ENCODE assay signal across 2 cellular contexts in the genomic region with DNA sequence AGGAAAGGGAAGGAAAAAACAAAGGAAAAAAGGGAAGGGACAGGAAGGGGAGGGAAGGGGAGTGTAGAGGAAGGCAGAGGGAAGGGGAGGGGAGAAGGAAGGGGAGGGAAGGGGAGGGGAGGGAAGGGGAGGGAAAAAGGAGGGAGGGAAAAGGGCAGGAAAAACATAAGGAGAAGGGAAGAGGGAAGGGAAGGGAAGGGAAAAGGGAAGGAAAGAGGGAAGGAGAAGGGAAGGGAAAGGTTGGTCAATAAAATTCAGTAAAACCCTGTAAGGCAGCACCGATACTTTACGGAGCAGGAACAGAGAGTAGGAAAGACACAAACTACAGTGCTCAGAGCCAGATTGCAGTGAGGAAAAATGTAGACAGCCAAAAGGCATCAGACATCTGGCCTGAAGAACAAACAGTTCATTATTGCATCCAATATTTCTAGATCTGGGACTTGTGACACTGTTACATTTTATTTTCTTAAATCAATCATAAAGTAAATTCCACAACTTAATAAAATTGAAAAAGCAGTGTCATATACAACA.
A peak's percentile ranks its signal among the peaks of the same experiment; 100 is the strongest.
TF ChIP-seq lines count a peak whose summit lies in the region.

No MANE protein-coding gene starts in this region.

TF ChIP-seq in GM23338, 12 proteins besides CTCF, POLR2A, EP300 and RAD21:
- TF ChIP-seq, protein P1, sequence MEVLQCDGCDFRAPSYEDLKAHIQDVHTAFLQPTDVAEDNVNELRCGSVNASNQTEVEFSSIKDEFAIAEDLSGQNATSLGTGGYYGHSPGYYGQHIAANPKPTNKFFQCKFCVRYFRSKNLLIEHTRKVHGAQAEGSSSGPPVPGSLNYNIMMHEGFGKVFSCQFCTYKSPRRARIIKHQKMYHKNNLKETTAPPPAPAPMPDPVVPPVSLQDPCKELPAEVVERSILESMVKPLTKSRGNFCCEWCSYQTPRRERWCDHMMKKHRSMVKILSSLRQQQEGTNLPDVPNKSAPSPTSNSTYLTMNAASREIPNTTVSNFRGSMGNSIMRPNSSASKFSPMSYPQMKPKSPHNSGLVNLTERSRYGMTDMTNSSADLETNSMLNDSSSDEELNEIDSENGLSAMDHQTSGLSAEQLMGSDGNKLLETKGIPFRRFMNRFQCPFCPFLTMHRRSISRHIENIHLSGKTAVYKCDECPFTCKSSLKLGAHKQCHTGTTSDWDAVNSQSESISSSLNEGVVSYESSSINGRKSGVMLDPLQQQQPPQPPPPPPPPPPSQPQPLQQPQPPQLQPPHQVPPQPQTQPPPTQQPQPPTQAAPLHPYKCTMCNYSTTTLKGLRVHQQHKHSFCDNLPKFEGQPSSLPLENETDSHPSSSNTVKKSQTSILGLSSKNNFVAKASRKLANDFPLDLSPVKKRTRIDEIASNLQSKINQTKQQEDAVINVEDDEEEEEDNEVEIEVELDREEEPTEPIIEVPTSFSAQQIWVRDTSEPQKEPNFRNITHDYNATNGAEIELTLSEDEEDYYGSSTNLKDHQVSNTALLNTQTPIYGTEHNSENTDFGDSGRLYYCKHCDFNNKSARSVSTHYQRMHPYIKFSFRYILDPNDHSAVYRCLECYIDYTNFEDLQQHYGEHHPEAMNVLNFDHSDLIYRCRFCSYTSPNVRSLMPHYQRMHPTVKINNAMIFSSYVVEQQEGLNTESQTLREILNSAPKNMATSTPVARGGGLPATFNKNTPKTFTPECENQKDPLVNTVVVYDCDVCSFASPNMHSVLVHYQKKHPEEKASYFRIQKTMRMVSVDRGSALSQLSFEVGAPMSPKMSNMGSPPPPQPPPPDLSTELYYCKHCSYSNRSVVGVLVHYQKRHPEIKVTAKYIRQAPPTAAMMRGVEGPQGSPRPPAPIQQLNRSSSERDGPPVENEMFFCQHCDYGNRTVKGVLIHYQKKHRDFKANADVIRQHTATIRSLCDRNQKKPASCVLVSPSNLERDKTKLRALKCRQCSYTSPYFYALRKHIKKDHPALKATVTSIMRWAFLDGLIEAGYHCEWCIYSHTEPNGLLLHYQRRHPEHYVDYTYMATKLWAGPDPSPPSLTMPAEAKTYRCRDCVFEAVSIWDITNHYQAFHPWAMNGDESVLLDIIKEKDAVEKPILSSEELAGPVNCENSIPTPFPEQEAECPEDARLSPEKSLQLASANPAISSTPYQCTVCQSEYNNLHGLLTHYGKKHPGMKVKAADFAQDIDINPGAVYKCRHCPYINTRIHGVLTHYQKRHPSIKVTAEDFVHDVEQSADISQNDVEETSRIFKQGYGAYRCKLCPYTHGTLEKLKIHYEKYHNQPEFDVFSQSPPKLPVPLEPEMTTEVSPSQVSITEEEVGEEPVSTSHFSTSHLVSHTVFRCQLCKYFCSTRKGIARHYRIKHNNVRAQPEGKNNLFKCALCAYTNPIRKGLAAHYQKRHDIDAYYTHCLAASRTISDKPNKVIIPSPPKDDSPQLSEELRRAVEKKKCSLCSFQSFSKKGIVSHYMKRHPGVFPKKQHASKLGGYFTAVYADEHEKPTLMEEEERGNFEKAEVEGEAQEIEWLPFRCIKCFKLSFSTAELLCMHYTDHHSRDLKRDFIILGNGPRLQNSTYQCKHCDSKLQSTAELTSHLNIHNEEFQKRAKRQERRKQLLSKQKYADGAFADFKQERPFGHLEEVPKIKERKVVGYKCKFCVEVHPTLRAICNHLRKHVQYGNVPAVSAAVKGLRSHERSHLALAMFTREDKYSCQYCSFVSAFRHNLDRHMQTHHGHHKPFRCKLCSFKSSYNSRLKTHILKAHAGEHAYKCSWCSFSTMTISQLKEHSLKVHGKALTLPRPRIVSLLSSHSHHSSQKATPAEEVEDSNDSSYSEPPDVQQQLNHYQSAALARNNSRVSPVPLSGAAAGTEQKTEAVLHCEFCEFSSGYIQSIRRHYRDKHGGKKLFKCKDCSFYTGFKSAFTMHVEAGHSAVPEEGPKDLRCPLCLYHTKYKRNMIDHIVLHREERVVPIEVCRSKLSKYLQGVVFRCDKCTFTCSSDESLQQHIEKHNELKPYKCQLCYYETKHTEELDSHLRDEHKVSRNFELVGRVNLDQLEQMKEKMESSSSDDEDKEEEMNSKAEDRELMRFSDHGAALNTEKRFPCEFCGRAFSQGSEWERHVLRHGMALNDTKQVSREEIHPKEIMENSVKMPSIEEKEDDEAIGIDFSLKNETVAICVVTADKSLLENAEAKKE (CRISPR knock-in tag; IDR thresholded peaks at IDR 0.05), result no peak
- TF ChIP-seq, protein P2, sequence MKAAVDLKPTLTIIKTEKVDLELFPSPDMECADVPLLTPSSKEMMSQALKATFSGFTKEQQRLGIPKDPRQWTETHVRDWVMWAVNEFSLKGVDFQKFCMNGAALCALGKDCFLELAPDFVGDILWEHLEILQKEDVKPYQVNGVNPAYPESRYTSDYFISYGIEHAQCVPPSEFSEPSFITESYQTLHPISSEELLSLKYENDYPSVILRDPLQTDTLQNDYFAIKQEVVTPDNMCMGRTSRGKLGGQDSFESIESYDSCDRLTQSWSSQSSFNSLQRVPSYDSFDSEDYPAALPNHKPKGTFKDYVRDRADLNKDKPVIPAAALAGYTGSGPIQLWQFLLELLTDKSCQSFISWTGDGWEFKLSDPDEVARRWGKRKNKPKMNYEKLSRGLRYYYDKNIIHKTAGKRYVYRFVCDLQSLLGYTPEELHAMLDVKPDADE (IDR thresholded peaks at IDR 0.05), result no peak
- TF ChIP-seq EZH2 (IDR thresholded peaks at IDR 0.05; ENCODE audit: low read depth, unreplicated experiment), result no peak
- TF ChIP-seq STAT1 (IDR thresholded peaks at IDR 0.05; ENCODE audit: unreplicated experiment), result no peak
- TF ChIP-seq JUNB (IDR thresholded peaks at IDR 0.05; ENCODE audit: unreplicated experiment), result no peak
- TF ChIP-seq ZNF114 (CRISPR knock-in tag; IDR thresholded peaks at IDR 0.05), result no peak

TF ChIP-seq in WTC11, 78 proteins besides CTCF, POLR2A, EP300 and RAD21 (continued from another document):
- TF ChIP-seq ZNF512 (CRISPR knock-in tag; IDR thresholded peaks at IDR 0.05; ENCODE audit: borderline replicate concordance), result 0 out of 2 replicates have a peak, but pooled peaks have one; percentile 41
TF ChIP-seq in WTC11: peak in this region for 1.
